In the genomic region with DNA sequence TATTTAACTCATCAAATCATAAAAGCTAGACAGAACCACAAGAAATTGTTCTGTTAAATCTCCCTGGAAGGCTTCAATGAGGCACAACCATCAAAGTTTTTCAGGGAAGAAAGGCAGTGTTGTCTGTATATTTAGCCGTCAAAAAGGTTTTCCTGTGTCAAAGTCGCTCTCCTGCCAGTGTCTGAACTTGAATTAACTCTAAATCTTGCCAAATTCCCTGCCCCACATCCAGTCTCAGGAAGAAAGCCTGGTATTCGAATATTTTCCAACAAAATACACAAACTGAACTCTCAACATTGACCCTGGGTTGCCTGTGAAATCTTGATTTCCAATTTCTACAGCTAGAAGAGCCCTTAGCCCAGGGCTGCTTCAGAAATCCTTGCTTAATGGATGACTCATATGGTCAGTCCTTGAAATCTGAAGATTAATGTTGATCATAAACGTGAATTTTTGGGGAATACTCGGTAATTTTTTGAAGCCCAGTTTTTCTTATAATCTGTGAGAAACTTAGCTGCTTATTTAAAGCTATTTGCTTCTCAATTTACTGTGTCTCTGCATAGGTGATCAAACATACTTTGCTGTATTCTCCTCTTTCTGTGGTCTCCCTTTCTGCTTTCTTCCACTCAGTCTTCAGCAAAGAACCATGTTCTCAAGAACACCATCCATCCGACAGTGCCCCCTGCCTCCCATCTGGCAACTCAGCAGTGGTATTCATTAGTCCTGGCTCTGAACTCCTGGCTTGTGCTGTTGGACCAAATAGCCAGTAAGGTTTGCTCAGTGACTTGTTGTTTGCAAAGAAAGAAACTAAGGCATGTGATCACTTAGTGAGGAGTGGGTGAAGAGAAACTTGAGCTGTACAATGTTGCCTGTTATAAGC, we compare ENCODE assay signal across 1 cellular context.
TF ChIP-seq lines count a peak whose summit lies in the region.

No MANE protein-coding gene starts in this region.

TF ChIP-seq in SK-N-SH treated with all-trans-retinoic acid at 6 μM for 48 hours, 23 proteins besides CTCF, POLR2A, EP300 and RAD21 (continued from another document):
- TF ChIP-seq PATZ1 (CRISPR knock-in tag; IDR thresholded peaks at IDR 0.05; ENCODE audit: borderline replicate concordance) (no peak), ISL1 (CRISPR knock-in tag; IDR thresholded peaks at IDR 0.05) (no peak), TCF4 (CRISPR knock-in tag; IDR thresholded peaks at IDR 0.05; ENCODE audit: borderline replicate concordance) (no peak), BACH2 (CRISPR knock-in tag; IDR thresholded peaks at IDR 0.05; ENCODE audit: borderline replicate concordance) (no peak), ESRRG (CRISPR knock-in tag; IDR thresholded peaks at IDR 0.05) (no peak), ZNF565 (CRISPR knock-in tag; conservative IDR thresholded peaks at IDR 0.05; ENCODE audit: low read depth) (no peak), ZC3H10 (CRISPR knock-in tag; IDR thresholded peaks at IDR 0.05) (no peak), GLIS3 (CRISPR knock-in tag; IDR thresholded peaks at IDR 0.05) (no peak), TSHZ2 (CRISPR knock-in tag; IDR thresholded peaks at IDR 0.05) (no peak), ZNF70 (CRISPR knock-in tag; IDR thresholded peaks at IDR 0.05) (no peak)
- TF ChIP-seq, protein P1, sequence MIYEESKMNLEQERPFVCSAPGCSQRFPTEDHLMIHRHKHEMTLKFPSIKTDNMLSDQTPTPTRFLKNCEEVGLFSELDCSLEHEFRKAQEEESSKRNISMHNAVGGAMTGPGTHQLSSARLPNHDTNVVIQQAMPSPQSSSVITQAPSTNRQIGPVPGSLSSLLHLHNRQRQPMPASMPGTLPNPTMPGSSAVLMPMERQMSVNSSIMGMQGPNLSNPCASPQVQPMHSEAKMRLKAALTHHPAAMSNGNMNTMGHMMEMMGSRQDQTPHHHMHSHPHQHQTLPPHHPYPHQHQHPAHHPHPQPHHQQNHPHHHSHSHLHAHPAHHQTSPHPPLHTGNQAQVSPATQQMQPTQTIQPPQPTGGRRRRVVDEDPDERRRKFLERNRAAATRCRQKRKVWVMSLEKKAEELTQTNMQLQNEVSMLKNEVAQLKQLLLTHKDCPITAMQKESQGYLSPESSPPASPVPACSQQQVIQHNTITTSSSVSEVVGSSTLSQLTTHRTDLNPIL (CRISPR knock-in tag; IDR thresholded peaks at IDR 0.05; ENCODE audit: low read depth) = no peak
- TF ChIP-seq, protein P2, sequence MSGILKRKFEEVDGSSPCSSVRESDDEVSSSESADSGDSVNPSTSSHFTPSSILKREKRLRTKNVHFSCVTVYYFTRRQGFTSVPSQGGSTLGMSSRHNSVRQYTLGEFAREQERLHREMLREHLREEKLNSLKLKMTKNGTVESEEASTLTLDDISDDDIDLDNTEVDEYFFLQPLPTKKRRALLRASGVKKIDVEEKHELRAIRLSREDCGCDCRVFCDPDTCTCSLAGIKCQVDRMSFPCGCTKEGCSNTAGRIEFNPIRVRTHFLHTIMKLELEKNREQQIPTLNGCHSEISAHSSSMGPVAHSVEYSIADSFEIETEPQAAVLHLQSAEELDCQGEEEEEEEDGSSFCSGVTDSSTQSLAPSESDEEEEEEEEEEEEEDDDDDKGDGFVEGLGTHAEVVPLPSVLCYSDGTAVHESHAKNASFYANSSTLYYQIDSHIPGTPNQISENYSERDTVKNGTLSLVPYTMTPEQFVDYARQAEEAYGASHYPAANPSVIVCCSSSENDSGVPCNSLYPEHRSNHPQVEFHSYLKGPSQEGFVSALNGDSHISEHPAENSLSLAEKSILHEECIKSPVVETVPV (CRISPR knock-in tag; IDR thresholded peaks at IDR 0.05) = no peak
